ENCODE assay signal across 1 cellular context in the genomic region with DNA sequence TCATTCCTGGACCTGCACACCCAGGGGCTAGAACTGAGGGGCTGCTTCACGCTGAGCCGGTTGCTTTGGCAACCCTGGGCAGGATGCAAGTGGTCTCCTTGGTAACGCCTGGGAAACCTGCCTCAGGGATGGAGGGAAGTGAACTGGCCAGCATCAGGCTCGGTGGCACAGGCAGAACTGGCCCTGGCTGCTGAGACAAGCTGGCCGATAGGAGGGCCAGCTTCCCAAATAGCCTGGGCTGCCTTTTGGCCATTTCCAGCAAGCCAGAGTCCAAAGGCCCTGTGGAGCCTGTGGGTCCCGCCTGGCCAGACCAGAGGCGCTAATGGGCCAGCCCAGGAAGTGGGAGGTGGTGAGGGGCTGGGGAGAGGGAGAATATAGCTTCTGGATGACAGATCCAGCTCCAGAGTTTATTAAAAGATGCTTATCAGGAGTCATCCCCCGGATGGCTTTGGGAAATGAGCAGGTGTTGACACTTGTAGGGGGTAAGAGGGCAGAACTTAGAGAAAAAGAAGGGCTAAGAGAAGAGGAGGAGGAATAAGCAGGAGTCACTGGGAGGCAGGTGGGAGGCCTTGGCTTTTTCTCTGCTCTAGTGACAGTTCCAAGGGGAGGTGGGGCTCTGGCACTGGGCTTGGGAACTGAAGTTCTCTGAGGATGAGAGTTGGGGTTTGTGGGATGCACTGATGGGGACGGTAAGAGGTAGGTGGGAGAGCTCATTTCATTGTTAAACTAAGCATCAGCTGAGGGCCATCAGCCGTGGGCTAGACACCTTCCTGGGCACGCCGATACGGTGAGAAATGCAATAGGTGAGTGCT.
TF ChIP-seq lines count a peak whose summit lies in the region.

No MANE protein-coding gene starts in this region.

TF ChIP-seq in SK-N-SH, 30 proteins besides CTCF, POLR2A, EP300 and RAD21:
- TF ChIP-seq SMC3 (IDR thresholded peaks at IDR 0.05; ENCODE audit: low read depth, low read length), result no peak
- peak; percentile 73; the same call in 1 of the 2 replicates for TF ChIP-seq MXI1 (IDR thresholded peaks at IDR 0.05; ENCODE audit: low read depth, low read length)
- TF ChIP-seq GABPA (IDR thresholded peaks at IDR 0.05; ENCODE audit: low read depth), result no peak
- TF ChIP-seq TAF1 (IDR thresholded peaks at IDR 0.05; ENCODE audit: borderline replicate concordance, low read depth, low read length), result no peak
- TF ChIP-seq, protein P1, sequence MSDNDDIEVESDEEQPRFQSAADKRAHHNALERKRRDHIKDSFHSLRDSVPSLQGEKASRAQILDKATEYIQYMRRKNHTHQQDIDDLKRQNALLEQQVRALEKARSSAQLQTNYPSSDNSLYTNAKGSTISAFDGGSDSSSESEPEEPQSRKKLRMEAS (IDR thresholded peaks at IDR 0.05; ENCODE audit: low read depth), result no peak
- no peak for TF ChIP-seq NRF1 (IDR thresholded peaks at IDR 0.05; ENCODE audit: low read depth, low read length)
- TF ChIP-seq, protein P2, sequence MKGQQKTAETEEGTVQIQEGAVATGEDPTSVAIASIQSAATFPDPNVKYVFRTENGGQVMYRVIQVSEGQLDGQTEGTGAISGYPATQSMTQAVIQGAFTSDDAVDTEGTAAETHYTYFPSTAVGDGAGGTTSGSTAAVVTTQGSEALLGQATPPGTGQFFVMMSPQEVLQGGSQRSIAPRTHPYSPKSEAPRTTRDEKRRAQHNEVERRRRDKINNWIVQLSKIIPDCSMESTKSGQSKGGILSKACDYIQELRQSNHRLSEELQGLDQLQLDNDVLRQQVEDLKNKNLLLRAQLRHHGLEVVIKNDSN (IDR thresholded peaks at IDR 0.05; ENCODE audit: borderline replicate concordance, low read depth), result no peak
- peak; percentile 87 for TF ChIP-seq FOXJ3 (CRISPR knock-in tag; IDR thresholded peaks at IDR 0.05)
- no peak for TF ChIP-seq POLR2AphosphoS5 (IDR thresholded peaks at IDR 0.05; ENCODE audit: low read depth, low read length)
- TF ChIP-seq RCOR1 (IDR thresholded peaks at IDR 0.05; ENCODE audit: low read length), result peak; percentile 34
- no peak for TF ChIP-seq EZH2phosphoT487 (IDR thresholded peaks at IDR 0.05; ENCODE audit: borderline replicate concordance, low read depth)
- peak; percentile 14 for TF ChIP-seq CHD2 (IDR thresholded peaks at IDR 0.05; ENCODE audit: low read length, partially characterized antibody)
- TF ChIP-seq JUND (IDR thresholded peaks at IDR 0.05), result no peak
- peak; percentile 84 for TF ChIP-seq GATA2 (CRISPR knock-in tag; IDR thresholded peaks at IDR 0.05)
